In the genomic region with DNA sequence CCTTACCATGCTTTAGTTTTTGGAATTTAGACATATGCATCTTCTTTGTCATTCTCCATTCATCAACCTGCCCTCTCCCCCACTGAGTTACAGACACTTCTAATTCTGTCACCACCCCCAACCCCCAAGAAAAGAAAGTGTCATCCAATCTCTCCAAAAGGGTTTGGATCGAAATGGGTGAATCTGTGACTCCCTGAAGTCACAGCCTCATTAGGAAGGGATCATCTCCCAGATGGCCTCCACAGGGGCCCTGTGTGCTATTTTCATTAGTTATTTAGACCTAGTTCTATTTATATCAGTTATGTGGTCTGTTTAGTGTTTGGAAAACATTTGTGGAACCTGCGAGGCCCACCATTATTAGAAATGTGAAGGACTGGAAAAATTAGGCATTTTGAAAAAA, we compare ENCODE assay signal across 1 cellular context.
TF ChIP-seq lines count a peak whose summit lies in the region.

No MANE protein-coding gene starts in this region.

TF ChIP-seq in WTC11, 78 proteins besides CTCF, POLR2A, EP300 and RAD21:
- TF ChIP-seq, protein P1, sequence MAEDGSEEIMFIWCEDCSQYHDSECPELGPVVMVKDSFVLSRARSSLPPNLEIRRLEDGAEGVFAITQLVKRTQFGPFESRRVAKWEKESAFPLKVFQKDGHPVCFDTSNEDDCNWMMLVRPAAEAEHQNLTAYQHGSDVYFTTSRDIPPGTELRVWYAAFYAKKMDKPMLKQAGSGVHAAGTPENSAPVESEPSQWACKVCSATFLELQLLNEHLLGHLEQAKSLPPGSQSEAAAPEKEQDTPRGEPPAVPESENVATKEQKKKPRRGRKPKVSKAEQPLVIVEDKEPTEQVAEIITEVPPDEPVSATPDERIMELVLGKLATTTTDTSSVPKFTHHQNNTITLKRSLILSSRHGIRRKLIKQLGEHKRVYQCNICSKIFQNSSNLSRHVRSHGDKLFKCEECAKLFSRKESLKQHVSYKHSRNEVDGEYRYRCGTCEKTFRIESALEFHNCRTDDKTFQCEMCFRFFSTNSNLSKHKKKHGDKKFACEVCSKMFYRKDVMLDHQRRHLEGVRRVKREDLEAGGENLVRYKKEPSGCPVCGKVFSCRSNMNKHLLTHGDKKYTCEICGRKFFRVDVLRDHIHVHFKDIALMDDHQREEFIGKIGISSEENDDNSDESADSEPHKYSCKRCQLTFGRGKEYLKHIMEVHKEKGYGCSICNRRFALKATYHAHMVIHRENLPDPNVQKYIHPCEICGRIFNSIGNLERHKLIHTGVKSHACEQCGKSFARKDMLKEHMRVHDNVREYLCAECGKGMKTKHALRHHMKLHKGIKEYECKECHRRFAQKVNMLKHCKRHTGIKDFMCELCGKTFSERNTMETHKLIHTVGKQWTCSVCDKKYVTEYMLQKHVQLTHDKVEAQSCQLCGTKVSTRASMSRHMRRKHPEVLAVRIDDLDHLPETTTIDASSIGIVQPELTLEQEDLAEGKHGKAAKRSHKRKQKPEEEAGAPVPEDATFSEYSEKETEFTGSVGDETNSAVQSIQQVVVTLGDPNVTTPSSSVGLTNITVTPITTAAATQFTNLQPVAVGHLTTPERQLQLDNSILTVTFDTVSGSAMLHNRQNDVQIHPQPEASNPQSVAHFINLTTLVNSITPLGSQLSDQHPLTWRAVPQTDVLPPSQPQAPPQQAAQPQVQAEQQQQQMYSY (CRISPR knock-in tag; IDR thresholded peaks at IDR 0.05): no peak
- no peak for TF ChIP-seq ZNF532 (CRISPR knock-in tag; IDR thresholded peaks at IDR 0.05; ENCODE audit: borderline replicate concordance)
- TF ChIP-seq ATF2 (CRISPR knock-in tag; IDR thresholded peaks at IDR 0.05; ENCODE audit: borderline replicate concordance, low read depth): no peak
- no peak for TF ChIP-seq OVOL2 (CRISPR knock-in tag; IDR thresholded peaks at IDR 0.05; ENCODE audit: borderline replicate concordance)
- TF ChIP-seq ZNF219 (CRISPR knock-in tag; IDR thresholded peaks at IDR 0.05; ENCODE audit: borderline replicate concordance): no peak
- TF ChIP-seq JAZF1 (CRISPR knock-in tag; IDR thresholded peaks at IDR 0.05): no peak
- TF ChIP-seq, protein P2, sequence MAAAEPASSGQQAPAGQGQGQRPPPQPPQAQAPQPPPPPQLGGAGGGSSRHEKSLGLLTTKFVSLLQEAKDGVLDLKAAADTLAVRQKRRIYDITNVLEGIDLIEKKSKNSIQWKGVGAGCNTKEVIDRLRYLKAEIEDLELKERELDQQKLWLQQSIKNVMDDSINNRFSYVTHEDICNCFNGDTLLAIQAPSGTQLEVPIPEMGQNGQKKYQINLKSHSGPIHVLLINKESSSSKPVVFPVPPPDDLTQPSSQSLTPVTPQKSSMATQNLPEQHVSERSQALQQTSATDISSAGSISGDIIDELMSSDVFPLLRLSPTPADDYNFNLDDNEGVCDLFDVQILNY (CRISPR knock-in tag; IDR thresholded peaks at IDR 0.05): no peak
- TF ChIP-seq TEAD4 (CRISPR knock-in tag; IDR thresholded peaks at IDR 0.05): no peak
- no peak for TF ChIP-seq SMAD4 (CRISPR knock-in tag; IDR thresholded peaks at IDR 0.05)
- TF ChIP-seq ERG (CRISPR knock-in tag; IDR thresholded peaks at IDR 0.05): no peak
- no peak for TF ChIP-seq STAT6 (CRISPR knock-in tag; conservative IDR thresholded peaks at IDR 0.05; ENCODE audit: low read depth)
- TF ChIP-seq MAX (CRISPR knock-in tag; IDR thresholded peaks at IDR 0.05): no peak
- no peak for TF ChIP-seq ZNF671 (CRISPR knock-in tag; IDR thresholded peaks at IDR 0.05)
- no peak for TF ChIP-seq TEAD1 (CRISPR knock-in tag; IDR thresholded peaks at IDR 0.05)
- TF ChIP-seq, protein P3, sequence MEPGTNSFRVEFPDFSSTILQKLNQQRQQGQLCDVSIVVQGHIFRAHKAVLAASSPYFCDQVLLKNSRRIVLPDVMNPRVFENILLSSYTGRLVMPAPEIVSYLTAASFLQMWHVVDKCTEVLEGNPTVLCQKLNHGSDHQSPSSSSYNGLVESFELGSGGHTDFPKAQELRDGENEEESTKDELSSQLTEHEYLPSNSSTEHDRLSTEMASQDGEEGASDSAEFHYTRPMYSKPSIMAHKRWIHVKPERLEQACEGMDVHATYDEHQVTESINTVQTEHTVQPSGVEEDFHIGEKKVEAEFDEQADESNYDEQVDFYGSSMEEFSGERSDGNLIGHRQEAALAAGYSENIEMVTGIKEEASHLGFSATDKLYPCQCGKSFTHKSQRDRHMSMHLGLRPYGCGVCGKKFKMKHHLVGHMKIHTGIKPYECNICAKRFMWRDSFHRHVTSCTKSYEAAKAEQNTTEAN (CRISPR knock-in tag; IDR thresholded peaks at IDR 0.05): no peak
- TF ChIP-seq NR3C1 (CRISPR knock-in tag; conservative IDR thresholded peaks at IDR 0.05; ENCODE audit: low read depth): no peak
- TF ChIP-seq FOXP1 (CRISPR knock-in tag; IDR thresholded peaks at IDR 0.05; ENCODE audit: borderline replicate concordance): no peak
- no peak for TF ChIP-seq ZNF232 (CRISPR knock-in tag; IDR thresholded peaks at IDR 0.05)
- no peak for TF ChIP-seq ZBTB21 (CRISPR knock-in tag; IDR thresholded peaks at IDR 0.05; ENCODE audit: borderline replicate concordance)
TF ChIP-seq in WTC11: peak in this region for 0.
